Comparison of ENCODE assay signal across 23 cellular contexts in the genomic region with DNA sequence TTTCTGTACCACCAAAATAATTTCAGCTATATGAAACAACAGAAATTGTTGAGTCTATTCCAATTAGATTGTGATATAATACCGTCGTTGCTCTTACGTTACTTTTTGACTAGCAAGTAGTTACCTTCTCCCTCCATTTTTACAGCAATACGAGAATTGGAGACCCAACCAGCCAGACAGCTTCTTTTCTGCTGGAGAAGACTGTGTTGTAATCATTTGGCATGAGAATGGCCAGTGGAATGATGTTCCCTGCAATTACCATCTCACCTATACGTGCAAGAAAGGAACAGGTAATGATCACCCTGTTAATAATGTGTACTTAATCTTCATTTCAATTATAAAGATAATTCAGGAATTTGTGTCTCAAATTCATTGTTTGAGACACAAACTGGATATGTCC.
DNase-seq lines count a peak whose midpoint lies in the region; ATAC-seq, FAIRE-seq and TF ChIP-seq lines count a peak whose summit lies in the region.
"Had no signal": no experiment of that assay in that cellular context is flagged by ENCODE, and none has a peak within 500 bp of the region (broad histone marks: within the 10 kb centered on the region; RNA-seq: fewer than 3 reads in every experiment).

No MANE protein-coding gene starts in this region.

- TF ChIP-seq CTCF in GM23338 (conservative IDR thresholded peaks at IDR 0.05; ENCODE audit: low read depth in 2 of 2) = no peak
- TF ChIP-seq CTCF in astrocyte (IDR thresholded peaks at IDR 0.05; ENCODE audit: insufficient read depth, low read depth, low read length) = no peak
- TF ChIP-seq CTCF in natural killer cell (IDR thresholded peaks at IDR 0.05) = no peak

- no peak overlapping the region for H3K23ac ChIP-seq in trophoblast cell (ENCODE audit: low read length)

- H3K9me3 Mint-ChIP-seq in GM23338 = no peaks in the 10 kb centered on the region
- H3K9me3 Mint-ChIP-seq in astrocyte (ENCODE audit: unreplicated experiment) = peaks cover 2% of the 10 kb centered on the region
- H3K9me3 Mint-ChIP-seq in natural killer cell = no peaks in the 10 kb centered on the region
- H3K9me3 Mint-ChIP-seq: CD8-positive, alpha-beta T cell had no signal

- WGBS in trophoblast cell (ENCODE audit: extremely low coverage, insufficient coverage, insufficient read length) = no CpG with 5 or more reads among the region's 5 CpGs

- no peak overlapping the region for H3K4ac ChIP-seq in trophoblast cell (ENCODE audit: low read depth, low read length)

- H3K36me3 Mint-ChIP-seq in GM23338 (ENCODE audit: low read depth) (peaks cover 63% of the 10 kb centered on the region), astrocyte (ENCODE audit: low read depth, unreplicated experiment) (peaks cover 19% of the 10 kb centered on the region), natural killer cell (no peaks in the 10 kb centered on the region)
- H3K36me3 Mint-ChIP-seq: CD8-positive, alpha-beta T cell had no signal

- ATAC-seq in GM23338 = no peak
- no peak for ATAC-seq in natural killer cell
- ATAC-seq: A549; CD8-positive, alpha-beta T cell; GM12878 had no signal

- peaks cover 25% of the 10 kb centered on the region; the same call in 1 of the 2 replicates for H3K36me3 ChIP-seq in GM23338 (ENCODE audit: insufficient read depth)
- H3K36me3 ChIP-seq in astrocyte (ENCODE audit: insufficient read depth, low read length) = peaks cover 66% of the 10 kb centered on the region
- no peaks in the 10 kb centered on the region for H3K36me3 ChIP-seq in trophoblast cell (ENCODE audit: control insufficient read depth in 1 of 2, insufficient read depth in 2 of 2, low read length in 2 of 2)
- H3K36me3 ChIP-seq: BLaER1 treated with 17β-estradiol and CSF1 and Interleukin-3, amounts not matched to agents 10 nM and 100 nM had no signal

- no peak overlapping the region for H3K18ac ChIP-seq in trophoblast cell (ENCODE audit: low read length)

- H3K9ac ChIP-seq in astrocyte (ENCODE audit: low read length) = no peak overlapping the region
- H3K9ac ChIP-seq in trophoblast cell (ENCODE audit: low read length) = no peak overlapping the region
- H3K9ac ChIP-seq: BLaER1 treated with 17β-estradiol and CSF1 and Interleukin-3, amounts not matched to agents 10 nM and 100 nM had no signal

- no peak overlapping the region for H3K27ac ChIP-seq in GM23338 (ENCODE audit: low read depth)
- H3K27ac ChIP-seq in astrocyte (ENCODE audit: low read depth, low read length) = no peak overlapping the region
- no peak overlapping the region for H3K27ac ChIP-seq in trophoblast cell (ENCODE audit: low read depth, low read length)
- H3K27ac ChIP-seq: A549; BLaER1 treated with 17β-estradiol and CSF1 and Interleukin-3, amounts not matched to agents 10 nM and 100 nM; C4-2B had no signal

- H4K91ac ChIP-seq in trophoblast cell (ENCODE audit: low read depth, low read length) = no peak overlapping the region

- H4K20me1 ChIP-seq in GM23338 (replicated peaks; ENCODE audit: insufficient read depth) = no peaks in the 10 kb centered on the region
- H4K20me1 ChIP-seq in astrocyte (ENCODE audit: insufficient read depth, low read length) = peaks cover 2% of the 10 kb centered on the region
- H4K20me1 ChIP-seq: BLaER1 treated with 17β-estradiol and CSF1 and Interleukin-3, amounts not matched to agents 10 nM and 100 nM had no signal

- intact Hi-C loops in natural killer cell (cut with micrococcal nuclease) = no loop called here

- H3K9me3 ChIP-seq in astrocyte (ENCODE audit: insufficient read depth, low read depth, low read length) (no peaks in the 10 kb centered on the region), trophoblast cell (ENCODE audit: insufficient read depth, low read depth, low read length) (no peaks in the 10 kb centered on the region)

- H4K8ac ChIP-seq in trophoblast cell (ENCODE audit: low read depth, low read length) = no peak overlapping the region

- H3K27ac Mint-ChIP-seq in GM23338 (no peak overlapping the region), astrocyte (ENCODE audit: unreplicated experiment) (no peak overlapping the region), natural killer cell (no peak overlapping the region)
- H3K27ac Mint-ChIP-seq: B cell; CD4-positive, alpha-beta T cell; CD8-positive, alpha-beta T cell had no signal

- no peak overlapping the region for H2BK5ac ChIP-seq in trophoblast cell (ENCODE audit: low read depth, low read length, poor library complexity)

- H3K27me3 Mint-ChIP-seq in GM23338 (ENCODE audit: insufficient read depth, low read depth, poor library complexity) (peaks cover 3% of the 10 kb centered on the region), astrocyte (ENCODE audit: low read depth, unreplicated experiment) (no peaks in the 10 kb centered on the region), natural killer cell (ENCODE audit: low read depth in 2 of 2) (peaks cover 3 to 18% of the 10 kb centered on the region in 2 donors)
- H3K27me3 Mint-ChIP-seq: B cell had no signal

- H3K79me2 ChIP-seq in GM23338 (replicated peaks; ENCODE audit: insufficient read depth) (no peaks in the 10 kb centered on the region), astrocyte (ENCODE audit: insufficient read depth, low read length) (peaks cover 2% of the 10 kb centered on the region), trophoblast cell (ENCODE audit: control insufficient read depth, insufficient read depth, low read length, poor library complexity) (no peaks in the 10 kb centered on the region)

- DNase-seq in GM23338 (ENCODE audit: low spot score) = no peak
- DNase-seq in astrocyte (ENCODE audit: low read depth) = no peak
- peak; percentile 58 to 83 for DNase-seq in trophoblast cell
- DNase-seq in A172 (ENCODE audit: low spot score) = no peak
- no peak for DNase-seq in OCI-M2 (lab: John Stamatoyannopoulos, UW; ENCODE audit: unreplicated experiment)
- no peak for DNase-seq in stimulated activated CD8-positive, alpha-beta memory T cell treated with anti-CD3 and anti-CD28 coated beads, Interleukin-4, amount 100 ng/mL, for 48 hours
- no peak for DNase-seq in natural killer cell
- DNase-seq: 8988T; AML-193; Caco-2; Calu3; CD4-positive, alpha-beta T cell; CD8-positive, alpha-beta T cell; DMS79 treated with DMSO at 0.1 percent for 48 hours; EL; GDM1 had no signal

- no peak overlapping the region for H3K14ac ChIP-seq in trophoblast cell (ENCODE audit: low read length)

- H4K12ac ChIP-seq in trophoblast cell (ENCODE audit: low read depth, low read length) = no peak overlapping the region

- no peak overlapping the region for H3K4me3 Mint-ChIP-seq in GM23338
- no peak overlapping the region for H3K4me3 Mint-ChIP-seq in astrocyte (ENCODE audit: unreplicated experiment)
- H3K4me3 Mint-ChIP-seq in natural killer cell = no peak overlapping the region
- H3K4me3 Mint-ChIP-seq: B cell; CD4-positive, alpha-beta T cell; CD8-positive, alpha-beta T cell had no signal

- H2BK12ac ChIP-seq in trophoblast cell (ENCODE audit: low read length) = no peak overlapping the region

- H2AFZ ChIP-seq in GM23338 = no peak overlapping the region
- H2AFZ ChIP-seq in astrocyte (ENCODE audit: low read depth, low read length) = no peak overlapping the region
- no peak overlapping the region for H2AFZ ChIP-seq in trophoblast cell (ENCODE audit: insufficient read depth, low read length, poor library complexity)

- H3K4me1 Mint-ChIP-seq in GM23338 (no peaks in the 10 kb centered on the region), astrocyte (ENCODE audit: low read depth, unreplicated experiment) (peaks cover 33% of the 10 kb centered on the region), natural killer cell (no peaks in the 10 kb centered on the region)
- H3K4me1 Mint-ChIP-seq: B cell had no signal

- no peak overlapping the region for H3K4me3 ChIP-seq in GM23338
- no peak overlapping the region for H3K4me3 ChIP-seq in astrocyte (ENCODE audit: insufficient read depth, low read depth, low read length)
- H3K4me3 ChIP-seq in trophoblast cell (ENCODE audit: low read depth, low read length) = no peak overlapping the region
- H3K4me3 ChIP-seq: A549; BLaER1 treated with 17β-estradiol and CSF1 and Interleukin-3, amounts not matched to agents 10 nM and 100 nM; GM12878 had no signal

- H2BK120ac ChIP-seq in trophoblast cell (ENCODE audit: insufficient read depth, low read length, poor library complexity) = no peak overlapping the region

- no peaks in the 10 kb centered on the region for H3K79me1 ChIP-seq in trophoblast cell (ENCODE audit: low read length)

- no peaks in the 10 kb centered on the region for H3K9me2 ChIP-seq in GM23338 (ENCODE audit: insufficient read depth)

- H3K4me1 ChIP-seq in GM23338 (ENCODE audit: insufficient read depth) (no peaks in the 10 kb centered on the region), astrocyte (ENCODE audit: insufficient read depth, low read length) (peaks cover 23% of the 10 kb centered on the region), trophoblast cell (ENCODE audit: control insufficient read depth in 1 of 2, insufficient read depth in 2 of 2, low read length in 2 of 2) (no peaks in the 10 kb centered on the region)

- no peaks in the 10 kb centered on the region for H3K27me3 ChIP-seq in GM23338 (ENCODE audit: insufficient read depth)
- H3K27me3 ChIP-seq in astrocyte (ENCODE audit: insufficient read depth, low read length) = no peaks in the 10 kb centered on the region
- H3K27me3 ChIP-seq in trophoblast cell (ENCODE audit: insufficient read depth, low read length) = no peaks in the 10 kb centered on the region
- H3K27me3 ChIP-seq: BLaER1 treated with 17β-estradiol and CSF1 and Interleukin-3, amounts not matched to agents 10 nM and 100 nM had no signal

- no peaks in the 10 kb centered on the region for H3F3A ChIP-seq in GM23338 (replicated peaks; ENCODE audit: low read depth)

- peak; percentile 26 for FAIRE-seq in astrocyte (lab: Jason Lieb, UNC)
- FAIRE-seq: A549, GM12878, GM12892, GM18507 had no signal

- H2AK5ac ChIP-seq in trophoblast cell (ENCODE audit: low read length) = no peak overlapping the region

- H3K4me2 ChIP-seq in GM23338 = no peak overlapping the region
- H3K4me2 ChIP-seq in astrocyte (ENCODE audit: low read length) = no peak overlapping the region
- no peak overlapping the region for H3K4me2 ChIP-seq in trophoblast cell (ENCODE audit: low read length)
- H3K4me2 ChIP-seq: A549; BLaER1 treated with 17β-estradiol and CSF1 and Interleukin-3, amounts not matched to agents 10 nM and 100 nM had no signal

TF ChIP-seq in GM23338, 12 proteins besides CTCF, POLR2A, EP300 and RAD21:
- TF ChIP-seq EZH2 (IDR thresholded peaks at IDR 0.05; ENCODE audit: low read depth, unreplicated experiment) (no peak), EZH2phosphoT487 (IDR thresholded peaks at IDR 0.05; ENCODE audit: unreplicated experiment) (peak; percentile 25)

Comparison
In these comparisons a context has a peak if more than half of its experiments do, and no peak if none do; other contexts are left out.
1. DNase-seq: peak in trophoblast cell (2 of 2); none in GM23338 (single experiment), astrocyte (single experiment), A172 (single experiment), OCI-M2 (single experiment), stimulated activated CD8-positive, alpha-beta memory T cell treated with anti-CD3 and anti-CD28 coated beads, Interleukin-4, amount 100 ng/mL, for 48 hours (single experiment) and natural killer cell (single experiment).